ENCODE assay signal across 8 cellular contexts in the genomic region with DNA sequence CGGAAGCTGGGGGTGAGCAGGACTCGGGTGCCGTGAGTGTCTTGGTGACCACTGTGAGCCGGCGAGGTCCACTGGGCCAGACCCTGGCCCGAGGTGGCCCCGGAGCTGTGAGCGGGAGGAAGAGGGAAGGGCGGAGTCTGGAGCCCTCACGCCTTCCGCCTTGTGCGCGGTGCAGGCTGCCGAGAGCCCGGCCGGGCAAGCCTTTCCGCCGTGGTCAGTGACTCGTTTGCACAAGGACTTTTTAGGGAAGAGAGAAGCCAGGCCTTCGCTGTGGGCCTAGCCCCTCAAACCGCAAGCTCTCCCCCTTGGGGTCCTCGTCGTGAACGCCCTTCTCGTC. TPM values are rescaled to one million over a fixed set of nuclear protein-coding genes. Genes with fewer than 3 reads are reported as not detected.
DNase-seq lines count a peak whose midpoint lies in the region; ATAC-seq and TF ChIP-seq lines count a peak whose summit lies in the region.

No MANE protein-coding gene starts in this region.

- TF ChIP-seq CTCF in GM12865 (IDR thresholded peaks at IDR 0.05; ENCODE audit: insufficient read depth, low read depth, low read length, missing control alignments) (no peak), coronary artery (IDR thresholded peaks at IDR 0.05) (no peak), right lobe of liver (IDR thresholded peaks at IDR 0.05) (no peak)

- H3K9me3 ChIP-seq in SK-N-MC (ENCODE audit: low read depth, low read length) = no peaks in the 10 kb centered on the region
- no peaks in the 10 kb centered on the region for H3K9me3 ChIP-seq in right lobe of liver

- no peak overlapping the region for H3K9ac ChIP-seq in SK-N-MC (ENCODE audit: insufficient read length)

- H3K36me3 ChIP-seq in SK-N-MC (ENCODE audit: insufficient read depth, low read length) (no peaks in the 10 kb centered on the region), right lobe of liver (no peaks in the 10 kb centered on the region)

- H3K27ac ChIP-seq in SK-N-MC = no peak overlapping the region
- H3K27ac ChIP-seq in coronary artery = peak overlapping the region; percentile 74 to 86
- peak overlapping the region; percentile 1 to 66 (median 63) for H3K27ac ChIP-seq in right lobe of liver

- TF ChIP-seq POLR2A in right lobe of liver (IDR thresholded peaks at IDR 0.05) = no peak

- intact Hi-C loops in right lobe of liver (cut with DNase I) = loop anchor here in 1 of 2 donors (10.0 kb wide), 1 partner anchor 355 kb away; no protein-coding TSS in a partner anchor

- DNase-seq in GM12865 (ENCODE audit: low read depth) = no peak
- no peak for DNase-seq in SK-N-MC (ENCODE audit: low read depth, low spot score)
- no peak for DNase-seq in coronary artery (ENCODE audit: low spot score)
- peak; percentile 64 to 79 (median 70) for DNase-seq in right lobe of liver
- peak; percentile 6 for DNase-seq in stimulated activated naive CD4-positive, alpha-beta T cell treated with Interleukin-2 at 50 U/mL for 16 hours (lab: John Stamatoyannopoulos, UW)
- no peak for DNase-seq in SHP77 (lab: John Stamatoyannopoulos, UW)
- no peak for DNase-seq in NCI-H226

- WGBS in right lobe of liver (ENCODE audit: insufficient coverage, low coverage, low lambda C conversion rate, missing lambda C conversion rate) = 0% methylated on average over 5 of the region's 25 CpGs

- ATAC-seq in HG02571 (IDR thresholded peaks at IDR 0.05; ENCODE audit: unreplicated experiment) (peak; percentile 42), right lobe of liver (peak; percentile 76 to 85 (median 78))

- peaks cover 0 to 32% (median 0%) of the 10 kb centered on the region in 4 donors for H3K4me1 ChIP-seq in right lobe of liver

- H3K4me3 ChIP-seq in GM12865 (ENCODE audit: low read depth, low read length) (peak overlapping the region; percentile 37), SK-N-MC (peak overlapping the region; percentile 72), coronary artery (peak overlapping the region; percentile 75), right lobe of liver (peak overlapping the region; percentile 49 to 64 (median 59))

- H3K27me3 ChIP-seq in right lobe of liver = no peaks in the 10 kb centered on the region

RNA-seq across cellular contexts. Expression of a gene that starts 40.9 kb away (rescaled TPM):
- total RNA-seq in right lobe of liver = 10 to 100 TPM; 10.9 to 20.4 (median 15.3) TPM

Comparison
In these comparisons a context has a peak if more than half of its experiments do, and no peak if none do; other contexts are left out.
1. DNase-seq: peak in right lobe of liver (3 of 3) and stimulated activated naive CD4-positive, alpha-beta T cell treated with Interleukin-2 at 50 U/mL for 16 hours (single experiment); none in GM12865 (single experiment), SK-N-MC (single experiment), coronary artery (single experiment), SHP77 (0 of 2) and NCI-H226 (single experiment).
2. Peak in every context shown above with its lines, with median percentiles within 50 percentile points of each other: H3K4me3 ChIP-seq.